Comparison of ENCODE assay signal across 2 cellular contexts in the genomic region with DNA sequence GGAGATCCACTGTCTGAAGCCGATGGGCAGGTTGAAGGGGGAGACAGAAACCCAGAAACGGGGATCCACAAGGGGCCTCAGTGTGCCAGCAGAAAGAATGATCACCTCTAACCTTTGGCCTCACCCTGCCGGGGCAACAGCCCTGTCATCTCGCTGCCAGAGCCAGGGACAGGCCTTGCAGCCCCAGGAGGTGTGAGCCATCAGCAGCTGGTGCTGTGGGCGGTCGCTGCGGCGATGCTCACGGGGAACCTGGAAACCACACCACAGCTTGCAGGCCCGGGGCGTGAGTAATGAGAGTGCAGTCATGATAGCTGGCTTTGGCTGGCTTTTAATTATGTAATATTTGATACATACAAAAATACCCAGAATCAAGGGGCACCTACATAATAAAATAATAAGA.
A peak's percentile ranks its signal among the peaks of the same experiment; 100 is the strongest.
TF ChIP-seq lines count a peak whose summit lies in the region.

No MANE protein-coding gene starts in this region.

TF ChIP-seq in liver, 16 proteins besides CTCF, POLR2A, EP300 and RAD21:
- no peak for TF ChIP-seq HNF4G (IDR thresholded peaks at IDR 0.05)
- no peak for TF ChIP-seq ZBTB33 (IDR thresholded peaks at IDR 0.05)
- TF ChIP-seq RXRA (IDR thresholded peaks at IDR 0.05) = peak; percentile 39 to 49
- peak; percentile 15 for TF ChIP-seq NR2F2 (IDR thresholded peaks at IDR 0.05)
- no peak for TF ChIP-seq JUND (IDR thresholded peaks at IDR 0.05)
- no peak for TF ChIP-seq REST (IDR thresholded peaks at IDR 0.05)
- TF ChIP-seq, protein P1, sequence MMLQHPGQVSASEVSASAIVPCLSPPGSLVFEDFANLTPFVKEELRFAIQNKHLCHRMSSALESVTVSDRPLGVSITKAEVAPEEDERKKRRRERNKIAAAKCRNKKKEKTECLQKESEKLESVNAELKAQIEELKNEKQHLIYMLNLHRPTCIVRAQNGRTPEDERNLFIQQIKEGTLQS (IDR thresholded peaks at IDR 0.05) = no peak
- peak in 1 of 2 donors; percentile 37 for TF ChIP-seq HNF4A (conservative IDR thresholded peaks at IDR 0.05)
- TF ChIP-seq EGR1 (IDR thresholded peaks at IDR 0.05; ENCODE audit: low read depth in 2 of 2) = no peak
- no peak for TF ChIP-seq FOXA1 (IDR thresholded peaks at IDR 0.05)

TF ChIP-seq in HepG2, 621 proteins besides CTCF, POLR2A, EP300 and RAD21:
- no peak for TF ChIP-seq U2AF2 (IDR thresholded peaks at IDR 0.05; ENCODE audit: low read depth, low read length)
- TF ChIP-seq ZSCAN20 (CRISPR knock-in tag; IDR thresholded peaks at IDR 0.05; ENCODE audit: borderline replicate concordance) = no peak
- no peak for TF ChIP-seq ZNF609 (CRISPR knock-in tag; IDR thresholded peaks at IDR 0.05; ENCODE audit: borderline replicate concordance)
- TF ChIP-seq YEATS2 (CRISPR knock-in tag; IDR thresholded peaks at IDR 0.05; ENCODE audit: borderline replicate concordance) = no peak
- TF ChIP-seq, protein P2, sequence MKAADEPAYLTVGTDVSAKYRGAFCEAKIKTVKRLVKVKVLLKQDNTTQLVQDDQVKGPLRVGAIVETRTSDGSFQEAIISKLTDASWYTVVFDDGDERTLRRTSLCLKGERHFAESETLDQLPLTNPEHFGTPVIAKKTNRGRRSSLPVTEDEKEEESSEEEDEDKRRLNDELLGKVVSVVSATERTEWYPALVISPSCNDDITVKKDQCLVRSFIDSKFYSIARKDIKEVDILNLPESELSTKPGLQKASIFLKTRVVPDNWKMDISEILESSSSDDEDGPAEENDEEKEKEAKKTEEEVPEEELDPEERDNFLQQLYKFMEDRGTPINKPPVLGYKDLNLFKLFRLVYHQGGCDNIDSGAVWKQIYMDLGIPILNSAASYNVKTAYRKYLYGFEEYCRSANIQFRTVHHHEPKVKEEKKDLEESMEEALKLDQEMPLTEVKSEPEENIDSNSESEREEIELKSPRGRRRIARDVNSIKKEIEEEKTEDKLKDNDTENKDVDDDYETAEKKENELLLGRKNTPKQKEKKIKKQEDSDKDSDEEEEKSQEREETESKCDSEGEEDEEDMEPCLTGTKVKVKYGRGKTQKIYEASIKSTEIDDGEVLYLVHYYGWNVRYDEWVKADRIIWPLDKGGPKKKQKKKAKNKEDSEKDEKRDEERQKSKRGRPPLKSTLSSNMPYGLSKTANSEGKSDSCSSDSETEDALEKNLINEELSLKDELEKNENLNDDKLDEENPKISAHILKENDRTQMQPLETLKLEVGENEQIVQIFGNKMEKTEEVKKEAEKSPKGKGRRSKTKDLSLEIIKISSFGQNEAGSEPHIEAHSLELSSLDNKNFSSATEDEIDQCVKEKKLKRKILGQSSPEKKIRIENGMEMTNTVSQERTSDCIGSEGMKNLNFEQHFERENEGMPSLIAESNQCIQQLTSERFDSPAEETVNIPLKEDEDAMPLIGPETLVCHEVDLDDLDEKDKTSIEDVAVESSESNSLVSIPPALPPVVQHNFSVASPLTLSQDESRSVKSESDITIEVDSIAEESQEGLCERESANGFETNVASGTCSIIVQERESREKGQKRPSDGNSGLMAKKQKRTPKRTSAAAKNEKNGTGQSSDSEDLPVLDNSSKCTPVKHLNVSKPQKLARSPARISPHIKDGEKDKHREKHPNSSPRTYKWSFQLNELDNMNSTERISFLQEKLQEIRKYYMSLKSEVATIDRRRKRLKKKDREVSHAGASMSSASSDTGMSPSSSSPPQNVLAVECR (CRISPR knock-in tag; IDR thresholded peaks at IDR 0.05; ENCODE audit: borderline replicate concordance) = no peak
- TF ChIP-seq MBNL3 (CRISPR knock-in tag; conservative IDR thresholded peaks at IDR 0.05) = no peak
- no peak for TF ChIP-seq TSC22D2 (CRISPR knock-in tag; IDR thresholded peaks at IDR 0.05; ENCODE audit: borderline replicate concordance)
- no peak for TF ChIP-seq ZNF3 (CRISPR knock-in tag; IDR thresholded peaks at IDR 0.05)
- TF ChIP-seq ZXDC (CRISPR knock-in tag; IDR thresholded peaks at IDR 0.05) = no peak
- TF ChIP-seq ZNF124 (CRISPR knock-in tag; IDR thresholded peaks at IDR 0.05) = no peak
- no peak for TF ChIP-seq TEAD2 (CRISPR knock-in tag; IDR thresholded peaks at IDR 0.05)
- TF ChIP-seq ATF7 (IDR thresholded peaks at IDR 0.05) = no peak
- TF ChIP-seq ATF7 (CRISPR knock-in tag; IDR thresholded peaks at IDR 0.05) = no peak
- no peak for TF ChIP-seq RARG (CRISPR knock-in tag; IDR thresholded peaks at IDR 0.05; ENCODE audit: low read depth)
- TF ChIP-seq KAT7 (CRISPR knock-in tag; IDR thresholded peaks at IDR 0.05; ENCODE audit: borderline replicate concordance) = no peak
- no peak for TF ChIP-seq ZMAT3 (CRISPR knock-in tag; conservative IDR thresholded peaks at IDR 0.05)
- TF ChIP-seq MAFG (CRISPR knock-in tag; IDR thresholded peaks at IDR 0.05) = no peak
- TF ChIP-seq ZNF776 (CRISPR knock-in tag; IDR thresholded peaks at IDR 0.05) = no peak
- TF ChIP-seq THAP8 (CRISPR knock-in tag; IDR thresholded peaks at IDR 0.05; ENCODE audit: borderline replicate concordance) = no peak
- TF ChIP-seq, protein P3, sequence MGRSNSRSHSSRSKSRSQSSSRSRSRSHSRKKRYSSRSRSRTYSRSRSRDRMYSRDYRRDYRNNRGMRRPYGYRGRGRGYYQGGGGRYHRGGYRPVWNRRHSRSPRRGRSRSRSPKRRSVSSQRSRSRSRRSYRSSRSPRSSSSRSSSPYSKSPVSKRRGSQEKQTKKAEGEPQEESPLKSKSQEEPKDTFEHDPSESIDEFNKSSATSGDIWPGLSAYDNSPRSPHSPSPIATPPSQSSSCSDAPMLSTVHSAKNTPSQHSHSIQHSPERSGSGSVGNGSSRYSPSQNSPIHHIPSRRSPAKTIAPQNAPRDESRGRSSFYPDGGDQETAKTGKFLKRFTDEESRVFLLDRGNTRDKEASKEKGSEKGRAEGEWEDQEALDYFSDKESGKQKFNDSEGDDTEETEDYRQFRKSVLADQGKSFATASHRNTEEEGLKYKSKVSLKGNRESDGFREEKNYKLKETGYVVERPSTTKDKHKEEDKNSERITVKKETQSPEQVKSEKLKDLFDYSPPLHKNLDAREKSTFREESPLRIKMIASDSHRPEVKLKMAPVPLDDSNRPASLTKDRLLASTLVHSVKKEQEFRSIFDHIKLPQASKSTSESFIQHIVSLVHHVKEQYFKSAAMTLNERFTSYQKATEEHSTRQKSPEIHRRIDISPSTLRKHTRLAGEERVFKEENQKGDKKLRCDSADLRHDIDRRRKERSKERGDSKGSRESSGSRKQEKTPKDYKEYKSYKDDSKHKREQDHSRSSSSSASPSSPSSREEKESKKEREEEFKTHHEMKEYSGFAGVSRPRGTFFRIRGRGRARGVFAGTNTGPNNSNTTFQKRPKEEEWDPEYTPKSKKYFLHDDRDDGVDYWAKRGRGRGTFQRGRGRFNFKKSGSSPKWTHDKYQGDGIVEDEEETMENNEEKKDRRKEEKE (IDR thresholded peaks at IDR 0.05) = no peak
- TF ChIP-seq FOXP1 (IDR thresholded peaks at IDR 0.05) = no peak
- TF ChIP-seq FOXP1 (CRISPR knock-in tag; IDR thresholded peaks at IDR 0.05) = no peak
TF ChIP-seq in HepG2: peak in this region for 0.
